Comparison of ENCODE assay signal across 2 cellular contexts in the genomic region with DNA sequence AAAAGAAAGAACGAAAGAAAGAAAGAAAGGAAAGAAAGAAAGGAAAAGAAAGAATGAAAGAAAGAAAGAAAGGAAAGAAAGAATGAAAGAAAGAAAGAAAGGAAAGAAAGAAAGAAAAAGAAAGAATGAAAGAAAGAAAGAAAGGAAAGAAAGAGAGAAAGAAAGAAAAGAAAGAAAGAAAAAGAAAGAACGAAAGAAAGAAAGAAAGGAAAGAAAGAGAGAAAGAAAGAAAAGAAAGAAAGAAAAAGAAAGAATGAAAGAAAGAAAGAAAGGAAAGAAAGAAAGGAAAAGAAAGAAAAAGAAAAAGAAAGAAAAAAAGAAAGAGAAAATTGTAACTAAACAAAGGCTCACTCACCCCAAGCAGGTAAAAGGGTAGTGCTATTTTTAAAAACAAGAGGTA.
A peak's percentile ranks its signal among the peaks of the same experiment; 100 is the strongest.
TF ChIP-seq lines count a peak whose summit lies in the region.

No MANE protein-coding gene starts in this region.

TF ChIP-seq in WTC11, 78 proteins besides CTCF, POLR2A, EP300 and RAD21:
- TF ChIP-seq ZNF512 (CRISPR knock-in tag; IDR thresholded peaks at IDR 0.05; ENCODE audit: borderline replicate concordance), result peak; percentile 82

TF ChIP-seq in K562, 482 proteins besides CTCF, POLR2A, EP300 and RAD21:
- peak; percentile 57; the same call in 1 of the 2 replicates for TF ChIP-seq ZNF512 (tag; IDR thresholded peaks at IDR 0.05)
